Comparison of ENCODE assay signal across 8 cellular contexts in the genomic region with DNA sequence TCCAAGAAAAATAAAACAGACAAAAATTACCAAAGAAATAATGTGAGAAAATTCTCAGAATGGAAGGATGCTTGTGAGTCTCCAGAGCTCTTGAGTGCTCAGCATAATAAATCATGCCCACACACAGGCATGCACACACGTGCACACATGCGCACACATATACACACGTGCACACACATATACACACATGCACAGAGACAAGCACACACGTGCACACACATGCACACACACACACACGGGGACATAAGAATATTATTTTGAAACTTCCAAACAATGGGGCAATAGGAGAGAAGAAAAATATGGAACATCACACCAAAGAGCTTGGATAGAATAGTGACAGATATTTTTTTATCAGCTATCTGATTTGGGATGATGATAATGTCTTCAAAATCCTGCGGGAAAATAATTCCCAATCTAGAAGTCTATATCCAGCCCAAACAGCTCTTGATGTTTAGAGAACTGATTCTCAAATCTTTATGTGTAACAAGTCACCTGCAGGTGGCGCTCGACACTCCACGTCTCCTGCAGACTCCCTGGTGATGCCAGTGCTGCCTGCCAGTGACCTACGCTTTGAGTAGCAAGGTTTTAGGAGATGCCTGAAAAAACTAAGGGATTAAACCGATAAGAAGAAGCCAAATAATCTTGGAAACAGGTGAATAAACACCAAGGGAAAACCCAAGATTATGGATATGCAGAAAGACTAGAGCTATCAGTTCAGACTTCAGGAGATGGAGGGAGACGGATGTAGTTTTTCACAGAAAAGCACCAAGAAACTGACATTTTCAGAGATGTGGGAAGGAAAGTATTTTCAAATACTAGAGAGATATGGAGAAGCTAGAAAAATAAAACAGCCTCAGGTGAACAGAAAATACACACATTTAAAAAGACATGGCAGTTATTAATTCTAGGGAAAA.
A peak's percentile ranks its signal among the peaks of the same experiment; 100 is the strongest.
DNase-seq lines count a peak whose midpoint lies in the region; ATAC-seq and TF ChIP-seq lines count a peak whose summit lies in the region.

No MANE protein-coding gene starts in this region.

- H3K4me3 ChIP-seq in WI38 (ENCODE audit: low read depth, low read length) (no peak overlapping the region), liver (ENCODE audit: low read depth in 1 of 3, low read length in 3 of 3) (no peak overlapping the region)

- 31% methylated on average over 12 of the region's 12 CpGs for WGBS in liver

- no peak overlapping the region for H3K27ac ChIP-seq in liver (ENCODE audit: low read depth in 1 of 2, low read length in 2 of 2)

- ATAC-seq in HG02623 (IDR thresholded peaks at IDR 0.05; ENCODE audit: unreplicated experiment) (peak; percentile 75), GM21447 (IDR thresholded peaks at IDR 0.05; ENCODE audit: unreplicated experiment) (no peak)

- peak; percentile 46 for DNase-seq in GM10266 (ENCODE audit: extremely low spot score)
- DNase-seq in NCI-H1930 (lab: John Stamatoyannopoulos, UW): peak; percentile 45 to 65
- DNase-seq in central memory CD4-positive, alpha-beta T cell: peak; percentile 3
- peak; percentile 36 for DNase-seq in stimulated activated CD8-positive, alpha-beta memory T cell treated with anti-CD3 and anti-CD28 coated beads, Interleukin-12 subunit alpha, Interleukin-12 subunit beta, amount 100 ng/mL, for 1 hour (ENCODE audit: low read depth)

- no peaks in the 10 kb centered on the region for H3K36me3 ChIP-seq in liver (ENCODE audit: control insufficient read depth in 4 of 4, insufficient read depth in 3 of 4, low read depth in 1 of 4, low read length in 3 of 4)

- TF ChIP-seq CTCF in GM10266 (IDR thresholded peaks at IDR 0.05; ENCODE audit: control insufficient read depth, insufficient read depth, low read depth, missing control alignments) (peak; percentile 72), WI38 (IDR thresholded peaks at IDR 0.05; ENCODE audit: low read depth, low read length) (peak; percentile 66), liver (IDR thresholded peaks at IDR 0.05; ENCODE audit: low read depth, low read length, missing input control) (peak; percentile 46)

- TF ChIP-seq RAD21 in liver (IDR thresholded peaks at IDR 0.05): peak; percentile 75 to 76

- H3K9me3 ChIP-seq in liver (ENCODE audit: control insufficient read depth in 4 of 4, low read length in 3 of 4): no peaks in the 10 kb centered on the region

- no peaks in the 10 kb centered on the region for H3K4me1 ChIP-seq in liver (ENCODE audit: control insufficient read depth in 4 of 4, insufficient read depth in 4 of 4, low read length in 3 of 4)

- H3K27me3 ChIP-seq in liver (ENCODE audit: control insufficient read depth in 4 of 4, insufficient read depth in 4 of 4, low read length in 3 of 4): peaks cover 0 to 3% (median 0%) of the 10 kb centered on the region in 4 donors

- no peak overlapping the region for H3K9ac ChIP-seq in liver (ENCODE audit: low read depth in 1 of 2, low read length in 2 of 2)

TF ChIP-seq in liver, 16 proteins besides CTCF, POLR2A, EP300 and RAD21:
- TF ChIP-seq RXRA (IDR thresholded peaks at IDR 0.05) (no peak), GABPA (IDR thresholded peaks at IDR 0.05 in 1 of 2, conservative IDR thresholded peaks at IDR 0.05 in 1 of 2) (no peak), HNF4G (IDR thresholded peaks at IDR 0.05) (no peak), EGR1 (IDR thresholded peaks at IDR 0.05; ENCODE audit: low read depth in 2 of 2) (no peak), SP1 (IDR thresholded peaks at IDR 0.05) (no peak), YY1 (IDR thresholded peaks at IDR 0.05) (no peak), JUND (IDR thresholded peaks at IDR 0.05) (no peak), HNF4A (conservative IDR thresholded peaks at IDR 0.05) (no peak), FOXA2 (IDR thresholded peaks at IDR 0.05) (no peak), TAF1 (conservative IDR thresholded peaks at IDR 0.05) (no peak)
- TF ChIP-seq, protein P1, sequence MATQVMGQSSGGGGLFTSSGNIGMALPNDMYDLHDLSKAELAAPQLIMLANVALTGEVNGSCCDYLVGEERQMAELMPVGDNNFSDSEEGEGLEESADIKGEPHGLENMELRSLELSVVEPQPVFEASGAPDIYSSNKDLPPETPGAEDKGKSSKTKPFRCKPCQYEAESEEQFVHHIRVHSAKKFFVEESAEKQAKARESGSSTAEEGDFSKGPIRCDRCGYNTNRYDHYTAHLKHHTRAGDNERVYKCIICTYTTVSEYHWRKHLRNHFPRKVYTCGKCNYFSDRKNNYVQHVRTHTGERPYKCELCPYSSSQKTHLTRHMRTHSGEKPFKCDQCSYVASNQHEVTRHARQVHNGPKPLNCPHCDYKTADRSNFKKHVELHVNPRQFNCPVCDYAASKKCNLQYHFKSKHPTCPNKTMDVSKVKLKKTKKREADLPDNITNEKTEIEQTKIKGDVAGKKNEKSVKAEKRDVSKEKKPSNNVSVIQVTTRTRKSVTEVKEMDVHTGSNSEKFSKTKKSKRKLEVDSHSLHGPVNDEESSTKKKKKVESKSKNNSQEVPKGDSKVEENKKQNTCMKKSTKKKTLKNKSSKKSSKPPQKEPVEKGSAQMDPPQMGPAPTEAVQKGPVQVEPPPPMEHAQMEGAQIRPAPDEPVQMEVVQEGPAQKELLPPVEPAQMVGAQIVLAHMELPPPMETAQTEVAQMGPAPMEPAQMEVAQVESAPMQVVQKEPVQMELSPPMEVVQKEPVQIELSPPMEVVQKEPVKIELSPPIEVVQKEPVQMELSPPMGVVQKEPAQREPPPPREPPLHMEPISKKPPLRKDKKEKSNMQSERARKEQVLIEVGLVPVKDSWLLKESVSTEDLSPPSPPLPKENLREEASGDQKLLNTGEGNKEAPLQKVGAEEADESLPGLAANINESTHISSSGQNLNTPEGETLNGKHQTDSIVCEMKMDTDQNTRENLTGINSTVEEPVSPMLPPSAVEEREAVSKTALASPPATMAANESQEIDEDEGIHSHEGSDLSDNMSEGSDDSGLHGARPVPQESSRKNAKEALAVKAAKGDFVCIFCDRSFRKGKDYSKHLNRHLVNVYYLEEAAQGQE (IDR thresholded peaks at IDR 0.05): no peak
- TF ChIP-seq, protein P2, sequence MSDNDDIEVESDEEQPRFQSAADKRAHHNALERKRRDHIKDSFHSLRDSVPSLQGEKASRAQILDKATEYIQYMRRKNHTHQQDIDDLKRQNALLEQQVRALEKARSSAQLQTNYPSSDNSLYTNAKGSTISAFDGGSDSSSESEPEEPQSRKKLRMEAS (IDR thresholded peaks at IDR 0.05): no peak
- TF ChIP-seq, protein P3, sequence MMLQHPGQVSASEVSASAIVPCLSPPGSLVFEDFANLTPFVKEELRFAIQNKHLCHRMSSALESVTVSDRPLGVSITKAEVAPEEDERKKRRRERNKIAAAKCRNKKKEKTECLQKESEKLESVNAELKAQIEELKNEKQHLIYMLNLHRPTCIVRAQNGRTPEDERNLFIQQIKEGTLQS (IDR thresholded peaks at IDR 0.05): no peak
TF ChIP-seq in liver: peak in this region for 0.

Comparison
In these comparisons a context has a peak if more than half of its experiments do, and no peak if none do; other contexts are left out.
1. DNase-seq: peak in every context shown above with its lines; median percentile 55 in NCI-H1930; 46 in GM10266; 36 in stimulated activated CD8-positive, alpha-beta memory T cell treated with anti-CD3 and anti-CD28 coated beads, Interleukin-12 subunit alpha, Interleukin-12 subunit beta, amount 100 ng/mL, for 1 hour; 3 in central memory CD4-positive, alpha-beta T cell.